27 cellular contexts compared by ENCODE assay signal in genomic region chr1:38656741-38657140, GRCh38.
"Had no signal": no experiment of that assay in that cellular context is flagged by ENCODE, and none has a peak within 500 bp of the region (broad histone marks: within the 10 kb centered on the region; RNA-seq: fewer than 3 reads in every experiment).

No MANE protein-coding gene starts in this region.

- H3K4me3 ChIP-seq: heart left ventricle, skin epidermis, testis, transverse colon had no signal

- H3K27ac Mint-ChIP-seq: activated naive CD4-positive, alpha-beta T cell treated with anti-CD3 and anti-CD28 coated beads, Interleukin-2, amount 10 ng/mL, durations not matched to agents 7 days and 5 days; dendritic cell treated with granulocyte-macrophage colony-stimulating factor and Interleukin-4, amounts not matched to agents 40 ng/mL and 50 ng/mL, for 4 days; endodermal cell; immature natural killer cell; memory B cell; naive thymus-derived CD8-positive, alpha-beta T cell had no signal

- H3K36me3 Mint-ChIP-seq: activated naive CD4-positive, alpha-beta T cell treated with anti-CD3 and anti-CD28 coated beads, Interleukin-2, amount 10 ng/mL, durations not matched to agents 7 days and 5 days; immature natural killer cell; memory B cell had no signal

- DNase-seq: activated CD4-positive, alpha-beta T cell treated with anti-CD3 and anti-CD28 coated beads for 48 hours; activated CD4-positive, alpha-beta T cell treated with anti-CD3 and anti-CD28 coated beads, Interleukin-2, amount 50 U/mL, for 48 hours; activated CD8-positive, alpha-beta memory T cell treated with anti-CD3 and anti-CD28 coated beads for 24 hours; activated gamma-delta T cell; activated naive CD4-positive, alpha-beta T cell treated with anti-CD3 and anti-CD28 coated beads, Interleukin-2, amount 10 ng/mL, durations not matched to agents 7 days and 5 days; activated T-cell treated with anti-CD3 and anti-CD28 coated beads, Interleukin-2, amount 50 U/mL, for 1 hour; amniotic stem cell; endodermal cell; foreskin fibroblast; heart left ventricle; hypothalamus; immature natural killer cell; kidney; midbrain; naive thymus-derived CD8-positive, alpha-beta T cell; stimulated activated CD4-positive, alpha-beta T cell treated with anti-CD3 and anti-CD28 coated beads, Interleukin-12 subunit alpha, Interleukin-12 subunit beta, amount 100 ng/mL, for 4 hours; stimulated activated CD4-positive, alpha-beta T cell treated with anti-CD3 and anti-CD28 coated beads, Interleukin-4, amount 100 ng/mL, for 1 hour; stimulated activated naive CD8-positive, alpha-beta T cell treated with anti-CD3 and anti-CD28 coated beads, Interleukin-15, Interleukin-2, amounts not matched to agents 100 U/mL and 50 U/mL, for 24 hours; testis; transverse colon had no signal

- H3K4me1 ChIP-seq: heart left ventricle, testis, transverse colon had no signal

- H3K36me3 ChIP-seq: heart left ventricle, transverse colon had no signal

- H3K4me1 Mint-ChIP-seq: activated naive CD4-positive, alpha-beta T cell treated with anti-CD3 and anti-CD28 coated beads, Interleukin-2, amount 10 ng/mL, durations not matched to agents 7 days and 5 days; endodermal cell; immature natural killer cell; memory B cell had no signal

- H3K27ac ChIP-seq: heart left ventricle, skin epidermis, testis, transverse colon, VCaP had no signal

- H3K4me3 Mint-ChIP-seq: activated naive CD4-positive, alpha-beta T cell treated with anti-CD3 and anti-CD28 coated beads, Interleukin-2, amount 10 ng/mL, durations not matched to agents 7 days and 5 days; dendritic cell treated with granulocyte-macrophage colony-stimulating factor and Interleukin-4, amounts not matched to agents 40 ng/mL and 50 ng/mL, for 4 days; endodermal cell; immature natural killer cell; memory B cell; naive thymus-derived CD8-positive, alpha-beta T cell had no signal

- ATAC-seq: activated CD4-positive, CD25-positive, alpha-beta regulatory T cell treated with anti-CD3 and anti-CD28 coated beads, Interleukin-2, amount 50 U/mL, for 24 hours; esophagus mucosa; heart left ventricle; naive thymus-derived CD8-positive, alpha-beta T cell; sciatic nerve; stimulated activated naive CD8-positive, alpha-beta T cell treated with anti-CD3 and anti-CD28 coated beads, Interleukin-15, Interleukin-2, amounts not matched to agents 100 U/mL and 50 U/mL, for 24 hours had no signal

- H3K27me3 ChIP-seq: testis had no signal

- H3K9me3 Mint-ChIP-seq: activated naive CD4-positive, alpha-beta T cell treated with anti-CD3 and anti-CD28 coated beads, Interleukin-2, amount 10 ng/mL, durations not matched to agents 7 days and 5 days; dendritic cell treated with granulocyte-macrophage colony-stimulating factor and Interleukin-4, amounts not matched to agents 40 ng/mL and 50 ng/mL, for 4 days; immature natural killer cell had no signal

- H3K9me3 ChIP-seq: testis, transverse colon had no signal
